In the genomic region with DNA sequence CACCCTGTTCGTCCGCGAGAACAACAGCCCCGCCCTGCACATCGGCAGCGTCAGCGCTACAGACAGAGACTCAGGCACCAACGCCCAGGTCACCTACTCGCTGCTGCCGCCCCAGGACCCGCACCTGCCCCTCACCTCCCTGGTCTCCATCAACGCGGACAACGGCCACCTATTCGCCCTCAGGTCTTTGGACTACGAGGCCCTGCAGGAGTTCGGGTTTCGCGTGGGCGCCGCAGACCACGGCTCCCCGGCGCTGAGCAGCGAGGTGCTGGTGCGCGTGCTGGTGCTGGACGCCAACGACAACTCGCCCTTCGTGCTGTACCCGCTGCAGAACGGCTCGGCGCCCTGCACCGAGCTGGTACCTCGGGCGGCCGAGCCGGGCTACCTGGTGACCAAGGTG, we compare ENCODE assay signal across 4 cellular contexts. TPM values are rescaled to one million over a fixed set of nuclear protein-coding genes. Genes with fewer than 3 reads are reported as not detected.
"Had no signal": no experiment of that assay in that cellular context is flagged by ENCODE, and none has a peak within 500 bp of the region (broad histone marks: within the 10 kb centered on the region; RNA-seq: fewer than 3 reads in every experiment).

No MANE protein-coding gene starts in this region.

RNA-seq across cellular contexts. Expression of gene PCDHB15, which starts 9.3 kb away (rescaled TPM):
- total RNA-seq: H7 had no signal
- polyA plus RNA-seq: IgD-negative memory B cell had no signal

RNA-seq across cellular contexts. Expression of gene PCDHB14, which starts 12.8 kb away (rescaled TPM):
- polyA plus RNA-seq: IgD-negative memory B cell had no signal

RNA-seq across cellular contexts. Expression of gene PCDHB12, which starts 27.4 kb away (rescaled TPM):
- total RNA-seq: H7, HT1080 had no signal
- polyA plus RNA-seq: IgD-negative memory B cell had no signal

RNA-seq across cellular contexts. Expression of gene PCDHB11, which starts 36.5 kb away (rescaled TPM):
- total RNA-seq: HT1080 had no signal
- polyA plus RNA-seq: HepG2, IgD-negative memory B cell had no signal
